ENCODE assay signal across 18 cellular contexts in genomic region chr12:3944620-3945019, GRCh38.
DNase-seq lines count a peak whose midpoint lies in the region; ATAC-seq and TF ChIP-seq lines count a peak whose summit lies in the region.
"Had no signal": no experiment of that assay in that cellular context is flagged by ENCODE, and none has a peak within 500 bp of the region (broad histone marks: within the 10 kb centered on the region; RNA-seq: fewer than 3 reads in every experiment).

No MANE protein-coding gene starts in this region.

- H2AFZ ChIP-seq in parathyroid adenoma: peak overlapping the region; percentile 69

- TF ChIP-seq POLR2A in transverse colon (IDR thresholded peaks at IDR 0.05): no peak

- TF ChIP-seq EP300 in transverse colon (IDR thresholded peaks at IDR 0.05; ENCODE audit: low read depth): no peak

- WGBS in transverse colon (ENCODE audit: low coverage in 1 of 2), 2 donors: 60% methylated on average over 1 of the region's 1 CpG; no CpG with 5 or more reads in 1 of the 2 donors

- no peak overlapping the region for H3K4me2 ChIP-seq in parathyroid adenoma (ENCODE audit: low read length)
- H3K4me2 ChIP-seq: BLaER1 had no signal

- no peaks in the 10 kb centered on the region for H3K79me2 ChIP-seq in parathyroid adenoma

- H3K4me3 ChIP-seq in H7 (ENCODE audit: insufficient read depth, low read depth, low read length): no peak overlapping the region
- peak overlapping the region; percentile 32; the same call in 1 of the 2 replicates for H3K4me3 ChIP-seq in iPS-20b (ENCODE audit: low read length)
- H3K4me3 ChIP-seq in parathyroid adenoma (ENCODE audit: low read depth, low read length): no peak overlapping the region
- H3K4me3 ChIP-seq in transverse colon: no peak overlapping the region
- H3K4me3 ChIP-seq: BLaER1, GM12878, K562 had no signal

- in situ Hi-C loops in transverse colon (cut with MboI; ENCODE audit: low pct_ligation_motif_present in 1 of 4, low pct_unique_long_range_greater_than_20kb in 1 of 4, low sequenced_read_pairs in 3 of 4): no loop called here

- no peaks in the 10 kb centered on the region for H3K36me3 ChIP-seq in H7 (replicated peaks; ENCODE audit: control insufficient read depth, insufficient read depth, low read length)
- H3K36me3 ChIP-seq in iPS-20b (ENCODE audit: insufficient read depth, low read depth, low read length): no peaks in the 10 kb centered on the region
- H3K36me3 ChIP-seq in parathyroid adenoma (ENCODE audit: control insufficient read depth, insufficient read depth, low read length): no peaks in the 10 kb centered on the region
- no peaks in the 10 kb centered on the region for H3K36me3 ChIP-seq in transverse colon
- H3K36me3 ChIP-seq: BLaER1 had no signal

- H3K4me1 ChIP-seq in iPS-20b (ENCODE audit: insufficient read depth, low read length) (peaks cover 20% of the 10 kb centered on the region), parathyroid adenoma (peaks cover 13% of the 10 kb centered on the region), transverse colon (no peaks in the 10 kb centered on the region)
- H3K4me1 ChIP-seq: BLaER1 had no signal

- TF ChIP-seq CTCF in parathyroid adenoma (IDR thresholded peaks at IDR 0.05) (no peak), transverse colon (IDR thresholded peaks at IDR 0.05) (no peak)

- ATAC-seq in HG03457 (IDR thresholded peaks at IDR 0.05; ENCODE audit: unreplicated experiment): no peak
- ATAC-seq: GM12878, K562 had no signal

- DNase-seq in H7 (peak; percentile 64), astrocyte of the hippocampus (ENCODE audit: low read depth, low spot score) (peak; percentile 29), DMS 273 (lab: John Stamatoyannopoulos, UW; ENCODE audit: unreplicated experiment) (no peak), transverse colon (no peak)
- DNase-seq: CD8-positive, alpha-beta memory T cell; DND-41; GDM1; HFFc6; NCI-H1417 treated with DMSO at 0.1 percent for 48 hours; NCI-H2081; NCI-H510A; NCI-H82 had no signal

- H3K27ac ChIP-seq in iPS-20b (ENCODE audit: low read length): no peak overlapping the region
- no peak overlapping the region for H3K27ac ChIP-seq in parathyroid adenoma
- H3K27ac ChIP-seq in transverse colon: no peak overlapping the region
- H3K27ac ChIP-seq: BLaER1 had no signal

- intact Hi-C loops in transverse colon (cut with DNase I; ENCODE audit: low total_unique reads): no loop called here

- H3K9me3 ChIP-seq in iPS-20b (ENCODE audit: insufficient read depth, low read depth, low read length) (no peaks in the 10 kb centered on the region), parathyroid adenoma (ENCODE audit: control insufficient read depth, low read length) (no peaks in the 10 kb centered on the region), transverse colon (no peaks in the 10 kb centered on the region)

- no peak overlapping the region for H3K9ac ChIP-seq in iPS-20b (ENCODE audit: low read depth, low read length)
- no peak overlapping the region for H3K9ac ChIP-seq in parathyroid adenoma
- H3K9ac ChIP-seq: BLaER1 had no signal

- peaks cover 2% of the 10 kb centered on the region for H3K27me3 ChIP-seq in H7 (ENCODE audit: control insufficient read depth, insufficient read depth, low read length)
- peaks cover 18% of the 10 kb centered on the region; the same call in 1 of the 2 replicates for H3K27me3 ChIP-seq in iPS-20b (ENCODE audit: insufficient read depth, low read length)
- no peaks in the 10 kb centered on the region for H3K27me3 ChIP-seq in parathyroid adenoma (ENCODE audit: control insufficient read depth, insufficient read depth, low read length)
- peaks cover 5% of the 10 kb centered on the region for H3K27me3 ChIP-seq in transverse colon
- H3K27me3 ChIP-seq: BLaER1 had no signal

Comparison
In these comparisons a context has a peak if more than half of its experiments do, and no peak if none do; other contexts are left out.
1. DNase-seq: peak in H7 (single experiment) and astrocyte of the hippocampus (single experiment); none in DMS 273 (single experiment) and transverse colon (single experiment).